ENCODE assay signal across 24 cellular contexts in the genomic region with DNA sequence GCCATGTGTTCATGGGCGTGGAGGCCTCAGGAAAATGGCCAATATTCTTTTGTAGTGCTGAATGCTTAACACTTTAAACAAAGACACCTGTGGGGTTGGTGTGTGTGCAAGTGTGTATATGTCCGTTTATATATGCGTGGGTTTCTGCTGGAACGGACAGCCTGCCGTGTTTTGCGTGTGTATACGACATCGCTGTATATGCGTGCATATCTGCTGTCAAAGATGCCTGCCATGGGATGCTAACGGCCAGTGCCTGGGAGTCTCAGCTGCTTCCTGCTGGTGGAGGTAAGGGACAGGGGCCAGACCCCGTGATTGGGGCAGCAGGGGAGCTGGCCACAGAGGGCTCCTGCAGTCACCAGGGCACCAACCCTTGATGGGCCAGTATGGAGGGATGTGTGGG.
"Had no signal": no experiment of that assay in that cellular context is flagged by ENCODE, and none has a peak within 500 bp of the region (broad histone marks: within the 10 kb centered on the region; RNA-seq: fewer than 3 reads in every experiment).

No MANE protein-coding gene starts in this region.

- H3K4me3 Mint-ChIP-seq: activated CD4-positive, alpha-beta memory T cell treated with anti-CD3 and anti-CD28 coated beads for 36 hours; activated CD4-positive, alpha-beta T cell treated with anti-CD3 and anti-CD28 coated beads, Interleukin-2, amount 10 ng/mL, durations not matched to agents 7 days and 5 days; activated naive CD4-positive, alpha-beta T cell treated with anti-CD3 and anti-CD28 coated beads, Interleukin-2, amount 50 U/mL, for 24 hours; activated T-cell treated with anti-CD3 and anti-CD28 coated beads, Interleukin-2, amount 50 U/mL, for 24 hours; activated T-helper 1 cell treated with anti-CD3 and anti-CD28 coated beads, Interleukin-12 subunit alpha, Interleukin-12 subunit beta, Interleukin-2, Interleukin-4 antibody, amounts not matched to agents 30 ng/mL and 10 ng/mL and 1 ng/mL, durations not matched to agents 14 hours and 24 hours and 36 hours had no signal

- H3K27me3 Mint-ChIP-seq: activated CD4-positive, alpha-beta T cell treated with anti-CD3 and anti-CD28 coated beads, Interleukin-2, amount 10 ng/mL, durations not matched to agents 7 days and 5 days; activated T-cell treated with anti-CD3 and anti-CD28 coated beads, Interleukin-2, amount 50 U/mL, for 24 hours had no signal

- H3K36me3 Mint-ChIP-seq: activated CD4-positive, alpha-beta memory T cell treated with anti-CD3 and anti-CD28 coated beads for 36 hours; activated naive CD4-positive, alpha-beta T cell treated with anti-CD3 and anti-CD28 coated beads, Interleukin-2, amount 50 U/mL, for 24 hours had no signal

- DNase-seq: activated CD4-positive, alpha-beta memory T cell treated with anti-CD3 and anti-CD28 coated beads for 36 hours; activated CD4-positive, alpha-beta T cell treated with anti-CD3 and anti-CD28 coated beads, Interleukin-2, amount 10 ng/mL, durations not matched to agents 7 days and 5 days; activated CD4-positive, CD25-positive, alpha-beta regulatory T cell; activated effector memory CD4-positive, alpha-beta T cell treated with Interleukin-2 at 50 U/mL for 16 hours; activated naive CD4-positive, alpha-beta T cell; activated T-cell treated with anti-CD3 and anti-CD28 coated beads, Interleukin-2, amount 50 U/mL, for 24 hours; aorta; NCI-H1092; NCI-H1930; NCI-H2171; NCI-H2227 treated with DMSO at 0.1 percent for 48 hours; NCI-H446 treated with DMSO at 0.1 percent for 48 hours; NCI-H524 treated with DMSO at 0.1 percent for 48 hours; NCI-H82; NK-92 treated with Interleukin-12 subunit alpha and Interleukin-12 subunit beta, amount 100 ng/mL, for 24 hours; OCI-M1; Right ventricle myocardium superior; RPMI8226; SJCRH30; SK-N-SH; T-helper 1 cell had no signal

- ATAC-seq: Panc1 had no signal

- H3K4me1 Mint-ChIP-seq: activated CD4-positive, alpha-beta T cell treated with anti-CD3 and anti-CD28 coated beads, Interleukin-2, amount 10 ng/mL, durations not matched to agents 7 days and 5 days; activated naive CD4-positive, alpha-beta T cell treated with anti-CD3 and anti-CD28 coated beads, Interleukin-2, amount 50 U/mL, for 24 hours had no signal

- H3K27ac Mint-ChIP-seq: activated CD4-positive, alpha-beta memory T cell treated with anti-CD3 and anti-CD28 coated beads for 36 hours; activated CD4-positive, alpha-beta T cell treated with anti-CD3 and anti-CD28 coated beads, Interleukin-2, amount 10 ng/mL, durations not matched to agents 7 days and 5 days; activated naive CD4-positive, alpha-beta T cell treated with anti-CD3 and anti-CD28 coated beads, Interleukin-2, amount 50 U/mL, for 24 hours; activated T-cell treated with anti-CD3 and anti-CD28 coated beads, Interleukin-2, amount 50 U/mL, for 24 hours; activated T-helper 1 cell treated with anti-CD3 and anti-CD28 coated beads, Interleukin-12 subunit alpha, Interleukin-12 subunit beta, Interleukin-2, Interleukin-4 antibody, amounts not matched to agents 30 ng/mL and 10 ng/mL and 1 ng/mL, durations not matched to agents 14 hours and 24 hours and 36 hours had no signal
